Comparison of ENCODE assay signal across 26 cellular contexts in genomic region chr10:30674796-30675195, GRCh38. TPM values are rescaled to one million over a fixed set of nuclear protein-coding genes. Genes with fewer than 3 reads are reported as not detected.
"Had no signal": no experiment of that assay in that cellular context is flagged by ENCODE, and none has a peak within 500 bp of the region (broad histone marks: within the 10 kb centered on the region; RNA-seq: fewer than 3 reads in every experiment).

No MANE protein-coding gene starts in this region.

- H3K9me3 ChIP-seq: body of pancreas, gastrocnemius medialis, stomach had no signal

- H3K36me3 ChIP-seq: gastrocnemius medialis, stomach had no signal

- H3K27me3 ChIP-seq: body of pancreas, gastrocnemius medialis, stomach had no signal

- H3K4me1 ChIP-seq: body of pancreas, gastrocnemius medialis had no signal

- H3K4me3 Mint-ChIP-seq: activated B cell treated with CpG ODN at 0.5 μM for 24 hours; activated CD4-positive, alpha-beta T cell treated with anti-CD3 and anti-CD28 coated beads, Interleukin-2, amount 10 ng/mL, durations not matched to agents 24 days and 14 days; activated naive CD8-positive, alpha-beta T cell treated with anti-CD3 and anti-CD28 coated beads for 36 hours; activated T-helper 1 cell treated with anti-CD3 and anti-CD28 coated beads, Interleukin-12 subunit alpha, Interleukin-12 subunit beta, Interleukin-2, Interleukin-4 antibody, amounts not matched to agents 30 ng/mL and 10 ng/mL and 1 ng/mL, durations not matched to agents 14 hours and 24 hours and 36 hours; type B pancreatic cell had no signal

- DNase-seq: activated B cell treated with CpG ODN at 0.5 μM for 24 hours; activated CD4-positive, alpha-beta T cell treated with anti-CD3 and anti-CD28 coated beads, Interleukin-2, amount 10 ng/mL, durations not matched to agents 24 days and 14 days; activated naive CD4-positive, alpha-beta T cell; activated naive CD8-positive, alpha-beta T cell treated with anti-CD3 and anti-CD28 coated beads for 36 hours; amygdala; body of pancreas; gastrocnemius medialis; head of caudate nucleus; midbrain; occipital lobe; stimulated activated CD4-positive, alpha-beta T cell treated with anti-CD3 and anti-CD28 coated beads, Interleukin-15, amount 100 ng/mL, for 24 hours; stimulated activated CD4-positive, alpha-beta T cell treated with anti-CD3 and anti-CD28 coated beads, Interleukin-2, amount 100 ng/mL, for 48 hours; stomach; SW 1271 had no signal

- H3K9me3 Mint-ChIP-seq: type B pancreatic cell had no signal

- H3K36me3 Mint-ChIP-seq: activated naive CD8-positive, alpha-beta T cell treated with anti-CD3 and anti-CD28 coated beads for 36 hours; type B pancreatic cell had no signal

- H3K4me3 ChIP-seq: body of pancreas, gastrocnemius medialis, skin epidermis, stomach had no signal

- H3K27ac Mint-ChIP-seq: activated B cell treated with CpG ODN at 0.5 μM for 24 hours; activated CD4-positive, alpha-beta T cell treated with anti-CD3 and anti-CD28 coated beads, Interleukin-2, amount 10 ng/mL, durations not matched to agents 24 days and 14 days; activated naive CD8-positive, alpha-beta T cell treated with anti-CD3 and anti-CD28 coated beads for 36 hours; activated T-helper 1 cell treated with anti-CD3 and anti-CD28 coated beads, Interleukin-12 subunit alpha, Interleukin-12 subunit beta, Interleukin-2, Interleukin-4 antibody, amounts not matched to agents 30 ng/mL and 10 ng/mL and 1 ng/mL, durations not matched to agents 14 hours and 24 hours and 36 hours; progenitor cell of endocrine pancreas; type B pancreatic cell had no signal

- H3K27ac ChIP-seq: body of pancreas, epithelial cell of prostate, gastrocnemius medialis, stomach had no signal

- H3K4me1 Mint-ChIP-seq: activated naive CD8-positive, alpha-beta T cell treated with anti-CD3 and anti-CD28 coated beads for 36 hours had no signal

- ATAC-seq: body of pancreas, gastrocnemius medialis, left lobe of liver had no signal

RNA-seq across cellular contexts. Expression of gene LYZL2, which starts 45.2 kb away (rescaled TPM):
- total RNA-seq: activated B cell treated with CpG ODN at 0.5 μM for 24 hours; activated CD4-positive, alpha-beta T cell treated with anti-CD3 and anti-CD28 coated beads, Interleukin-2, amount 10 ng/mL, durations not matched to agents 24 days and 14 days; activated naive CD8-positive, alpha-beta T cell treated with anti-CD3 and anti-CD28 coated beads for 36 hours; activated T-helper 1 cell treated with anti-CD3 and anti-CD28 coated beads, Interleukin-12 subunit alpha, Interleukin-12 subunit beta, Interleukin-2, Interleukin-4 antibody, amounts not matched to agents 30 ng/mL and 10 ng/mL and 1 ng/mL, durations not matched to agents 14 hours and 24 hours and 36 hours; body of pancreas; cardiac septum; dermis microvascular lymphatic vessel endothelial cell; gastrocnemius medialis; left lobe of liver; lung microvascular endothelial cell; occipital lobe; progenitor cell of endocrine pancreas; SK-MEL-5; stomach; T-helper 2 cell treated with Interferon-gamma antibody and Interleukin-4, amounts not matched to agents 100 ng/mL and 5 ng/mL, for 36 hours; temporal lobe had no signal
